8 cellular contexts compared by ENCODE assay signal in the genomic region with DNA sequence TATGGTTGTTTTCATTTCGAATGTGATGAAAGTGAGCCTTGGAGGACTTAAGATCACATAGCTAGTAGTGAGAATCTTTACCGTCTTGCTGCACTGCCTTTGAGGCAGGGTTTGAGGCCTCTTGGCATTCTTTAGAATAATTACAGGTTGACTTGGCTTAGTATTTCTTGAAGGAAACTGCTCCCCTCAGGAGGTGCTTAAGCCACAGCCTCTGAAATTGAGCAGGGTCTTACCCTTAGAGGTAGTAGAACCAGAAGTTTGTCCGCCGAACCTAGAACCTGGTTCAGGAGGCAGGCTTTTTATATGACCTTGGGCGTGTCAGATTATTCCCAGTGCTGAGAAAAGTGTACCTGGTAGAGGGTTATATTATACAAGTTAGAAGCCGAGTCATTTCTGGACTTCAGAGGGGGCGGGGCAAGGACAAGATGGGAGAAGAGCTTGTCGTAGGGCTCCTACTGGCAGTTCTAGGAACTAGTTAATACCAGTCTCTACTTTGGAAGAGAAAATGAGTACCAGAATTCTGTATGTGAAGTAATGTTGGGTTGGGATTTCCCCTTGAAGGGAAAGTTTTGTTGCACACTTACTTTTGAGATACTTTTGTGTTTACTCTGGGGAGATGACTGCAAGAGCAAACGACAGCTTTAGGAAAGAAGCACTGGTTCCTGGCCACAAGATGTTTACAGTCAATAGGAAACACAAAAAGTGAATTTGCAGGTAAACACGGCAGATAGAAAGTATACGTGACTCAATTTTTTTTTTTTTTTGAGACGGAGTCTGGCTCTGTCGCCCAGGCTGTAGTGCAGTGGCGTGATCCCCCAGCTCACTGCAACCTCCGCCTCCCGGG. TPM values are rescaled to one million over a fixed set of nuclear protein-coding genes. Genes with fewer than 3 reads are reported as not detected.
DNase-seq lines count a peak whose midpoint lies in the region; ATAC-seq, FAIRE-seq and TF ChIP-seq lines count a peak whose summit lies in the region.

No MANE protein-coding gene starts in this region.

- peaks cover 11% of the 10 kb centered on the region for H3K9me3 Mint-ChIP-seq in T-helper 2 cell treated with Interferon-gamma antibody and Interleukin-4, amounts not matched to agents 5 μg/mL and 100 μg/mL, for 36 hours
- H3K9me3 Mint-ChIP-seq in brain, result peaks cover 0 to 9% (median 2%) of the 10 kb centered on the region in 5 experiments

- peak; percentile 12 to 33 for TF ChIP-seq CTCF in brain (conservative IDR thresholded peaks at IDR 0.05)

- DNase-seq in EH (ENCODE audit: low read depth), result peak; percentile 75
- DNase-seq in HTR-8/SVneo (ENCODE audit: insufficient read length, low spot score), result peak; percentile 45
- DNase-seq in T-helper 2 cell treated with Interferon-gamma antibody and Interleukin-4, amounts not matched to agents 5 μg/mL and 100 μg/mL, for 36 hours (ENCODE audit: low spot score), result peak; percentile 80
- DNase-seq in kidney tubule cell (ENCODE audit: low spot score), result peak; percentile 77
- DNase-seq in stimulated activated CD4-positive, alpha-beta T cell treated with anti-CD3 and anti-CD28 coated beads, Interleukin-4, amount 100 ng/mL, for 24 hours, result peak; percentile 79
- DNase-seq in NCI-H2107 treated with DMSO at 0.1 percent for 48 hours (lab: John Stamatoyannopoulos, UW; ENCODE audit: unreplicated experiment), result no peak

- H3K27me3 Mint-ChIP-seq in T-helper 2 cell treated with Interferon-gamma antibody and Interleukin-4, amounts not matched to agents 5 μg/mL and 100 μg/mL, for 36 hours (ENCODE audit: low read depth), result no peaks in the 10 kb centered on the region
- H3K27me3 Mint-ChIP-seq in brain, result peaks cover 24% of the 10 kb centered on the region

- H3K4me3 Mint-ChIP-seq in T-helper 2 cell treated with Interferon-gamma antibody and Interleukin-4, amounts not matched to agents 5 μg/mL and 100 μg/mL, for 36 hours, result peak overlapping the region; percentile 85
- H3K4me3 Mint-ChIP-seq in brain, result peak overlapping the region; percentile 82 to 90 (median 85)

- FAIRE-seq in HTR-8/SVneo (lab: Jason Lieb, UNC), result no peak

- peaks cover 38% of the 10 kb centered on the region for H3K4me1 Mint-ChIP-seq in T-helper 2 cell treated with Interferon-gamma antibody and Interleukin-4, amounts not matched to agents 5 μg/mL and 100 μg/mL, for 36 hours (ENCODE audit: low read depth)
- H3K4me1 Mint-ChIP-seq in brain, result peaks cover 58% of the 10 kb centered on the region

- H3K27ac Mint-ChIP-seq in T-helper 2 cell treated with Interferon-gamma antibody and Interleukin-4, amounts not matched to agents 5 μg/mL and 100 μg/mL, for 36 hours, result peak overlapping the region; percentile 81
- peak overlapping the region; percentile 59 to 94 (median 89) for H3K27ac Mint-ChIP-seq in brain

- H3K36me3 Mint-ChIP-seq in T-helper 2 cell treated with Interferon-gamma antibody and Interleukin-4, amounts not matched to agents 5 μg/mL and 100 μg/mL, for 36 hours (ENCODE audit: low read depth), result peaks cover 36% of the 10 kb centered on the region
- peaks cover 52% of the 10 kb centered on the region for H3K36me3 Mint-ChIP-seq in brain

- peak; percentile 46 for ATAC-seq in GM21515 (IDR thresholded peaks at IDR 0.05; ENCODE audit: unreplicated experiment)

RNA-seq across cellular contexts. Expression of gene TFG, which starts 1.3 kb away (rescaled TPM):
- 94.0 TPM for polyA plus RNA-seq in brain (ENCODE audit: insufficient read depth, low read depth, low replicate concordance)
